1 cellular context compared by ENCODE assay signal in the genomic region with DNA sequence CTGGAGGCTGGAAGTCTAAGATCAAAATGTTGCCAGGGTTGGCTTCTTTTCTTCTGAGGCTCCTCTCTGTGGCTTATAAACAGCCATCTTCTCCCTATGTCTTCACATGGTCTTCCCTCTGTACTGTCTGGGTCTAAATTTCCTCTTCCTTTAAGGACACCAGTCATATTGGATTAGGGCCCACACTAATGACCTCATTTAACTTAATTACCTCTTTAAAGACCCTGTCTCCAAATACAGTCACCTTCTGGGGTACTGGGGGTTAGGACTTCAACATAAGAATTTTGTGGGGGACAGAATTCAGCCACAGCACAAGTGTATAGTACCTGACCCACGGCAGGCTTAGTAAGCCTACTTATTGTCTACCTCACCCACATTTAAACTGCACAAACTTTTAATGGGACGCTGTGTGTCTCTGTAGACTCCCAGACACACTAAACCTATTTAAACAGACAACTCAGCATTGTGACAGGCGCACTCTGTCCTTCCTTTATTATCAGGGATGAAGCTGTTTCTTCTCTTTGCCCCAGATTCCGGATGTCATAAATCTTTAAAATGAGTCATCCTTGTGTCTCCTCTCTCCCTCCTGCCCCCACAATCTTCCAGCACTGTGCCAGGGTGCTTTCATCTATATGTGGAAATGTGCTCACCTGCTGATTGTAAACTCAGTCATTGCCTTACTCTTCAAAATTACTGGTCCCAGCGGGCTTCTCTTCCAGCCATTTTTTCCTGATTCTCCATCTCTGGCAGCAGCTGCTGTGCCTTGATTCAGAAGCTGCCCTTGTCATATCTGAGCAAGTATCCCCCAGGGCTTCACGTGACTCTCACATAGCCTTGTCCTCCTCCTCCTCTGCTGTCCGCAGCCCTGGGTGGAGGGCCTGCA.
TF ChIP-seq lines count a peak whose summit lies in the region.

No MANE protein-coding gene starts in this region.

TF ChIP-seq in HEK293, 187 proteins besides CTCF, POLR2A, EP300 and RAD21 (continued from another document):
- TF ChIP-seq, protein P1, sequence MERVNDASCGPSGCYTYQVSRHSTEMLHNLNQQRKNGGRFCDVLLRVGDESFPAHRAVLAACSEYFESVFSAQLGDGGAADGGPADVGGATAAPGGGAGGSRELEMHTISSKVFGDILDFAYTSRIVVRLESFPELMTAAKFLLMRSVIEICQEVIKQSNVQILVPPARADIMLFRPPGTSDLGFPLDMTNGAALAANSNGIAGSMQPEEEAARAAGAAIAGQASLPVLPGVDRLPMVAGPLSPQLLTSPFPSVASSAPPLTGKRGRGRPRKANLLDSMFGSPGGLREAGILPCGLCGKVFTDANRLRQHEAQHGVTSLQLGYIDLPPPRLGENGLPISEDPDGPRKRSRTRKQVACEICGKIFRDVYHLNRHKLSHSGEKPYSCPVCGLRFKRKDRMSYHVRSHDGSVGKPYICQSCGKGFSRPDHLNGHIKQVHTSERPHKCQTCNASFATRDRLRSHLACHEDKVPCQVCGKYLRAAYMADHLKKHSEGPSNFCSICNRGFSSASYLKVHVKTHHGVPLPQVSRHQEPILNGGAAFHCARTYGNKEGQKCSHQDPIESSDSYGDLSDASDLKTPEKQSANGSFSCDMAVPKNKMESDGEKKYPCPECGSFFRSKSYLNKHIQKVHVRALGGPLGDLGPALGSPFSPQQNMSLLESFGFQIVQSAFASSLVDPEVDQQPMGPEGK (tag by site-specific recombination; IDR thresholded peaks at IDR 0.05) = peak; percentile 60
- TF ChIP-seq, protein P2, sequence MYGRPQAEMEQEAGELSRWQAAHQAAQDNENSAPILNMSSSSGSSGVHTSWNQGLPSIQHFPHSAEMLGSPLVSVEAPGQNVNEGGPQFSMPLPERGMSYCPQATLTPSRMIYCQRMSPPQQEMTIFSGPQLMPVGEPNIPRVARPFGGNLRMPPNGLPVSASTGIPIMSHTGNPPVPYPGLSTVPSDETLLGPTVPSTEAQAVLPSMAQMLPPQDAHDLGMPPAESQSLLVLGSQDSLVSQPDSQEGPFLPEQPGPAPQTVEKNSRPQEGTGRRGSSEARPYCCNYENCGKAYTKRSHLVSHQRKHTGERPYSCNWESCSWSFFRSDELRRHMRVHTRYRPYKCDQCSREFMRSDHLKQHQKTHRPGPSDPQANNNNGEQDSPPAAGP (tag by site-specific recombination; IDR thresholded peaks at IDR 0.05) = peak; percentile 61
- TF ChIP-seq ZNF169 (tag by site-specific recombination; IDR thresholded peaks at IDR 0.05) (no peak), ZNF366 (tag by site-specific recombination; conservative IDR thresholded peaks at IDR 0.05) (0 out of 2 replicates have a peak, but pooled peaks have one; percentile 49), ZNF311 (tag by site-specific recombination; IDR thresholded peaks at IDR 0.05; ENCODE audit: borderline replicate concordance) (no peak), ZNF629 (tag by site-specific recombination; IDR thresholded peaks at IDR 0.05) (peak; percentile 56), SP7 (tag by site-specific recombination; IDR thresholded peaks at IDR 0.05) (peak; percentile 90), ZIC2 (tag by site-specific recombination; IDR thresholded peaks at IDR 0.05) (peak; percentile 71), ZFHX2 (tag by site-specific recombination; conservative IDR thresholded peaks at IDR 0.05) (peak; percentile 47; the same call in 1 of the 2 replicates), ZNF561 (tag by site-specific recombination; IDR thresholded peaks at IDR 0.05; ENCODE audit: borderline replicate concordance) (no peak), ZSCAN16 (tag by site-specific recombination; IDR thresholded peaks at IDR 0.05) (no peak), ZNF184 (tag by site-specific recombination; IDR thresholded peaks at IDR 0.05) (peak; percentile 66), ZNF391 (tag by site-specific recombination; IDR thresholded peaks at IDR 0.05; ENCODE audit: borderline replicate concordance, low read depth) (no peak), ZNF24 (tag by site-specific recombination; IDR thresholded peaks at IDR 0.05) (peak; percentile 54; the same call in 1 of the 2 replicates), GLIS1 (tag by site-specific recombination; IDR thresholded peaks at IDR 0.05) (no peak; the same call in 1 of the 2 replicates), PRDM1 (tag by site-specific recombination; IDR thresholded peaks at IDR 0.05) (peak; percentile 42; the same call in 1 of the 2 replicates)
- TF ChIP-seq, protein P3, sequence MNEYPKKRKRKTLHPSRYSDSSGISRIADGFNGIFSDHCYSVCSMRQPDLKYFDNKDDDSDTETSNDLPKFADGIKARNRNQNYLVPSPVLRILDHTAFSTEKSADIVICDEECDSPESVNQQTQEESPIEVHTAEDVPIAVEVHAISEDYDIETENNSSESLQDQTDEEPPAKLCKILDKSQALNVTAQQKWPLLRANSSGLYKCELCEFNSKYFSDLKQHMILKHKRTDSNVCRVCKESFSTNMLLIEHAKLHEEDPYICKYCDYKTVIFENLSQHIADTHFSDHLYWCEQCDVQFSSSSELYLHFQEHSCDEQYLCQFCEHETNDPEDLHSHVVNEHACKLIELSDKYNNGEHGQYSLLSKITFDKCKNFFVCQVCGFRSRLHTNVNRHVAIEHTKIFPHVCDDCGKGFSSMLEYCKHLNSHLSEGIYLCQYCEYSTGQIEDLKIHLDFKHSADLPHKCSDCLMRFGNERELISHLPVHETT (tag by site-specific recombination; IDR thresholded peaks at IDR 0.05) = peak; percentile 33; the same call in 1 of the 2 replicates
- TF ChIP-seq, protein P4, sequence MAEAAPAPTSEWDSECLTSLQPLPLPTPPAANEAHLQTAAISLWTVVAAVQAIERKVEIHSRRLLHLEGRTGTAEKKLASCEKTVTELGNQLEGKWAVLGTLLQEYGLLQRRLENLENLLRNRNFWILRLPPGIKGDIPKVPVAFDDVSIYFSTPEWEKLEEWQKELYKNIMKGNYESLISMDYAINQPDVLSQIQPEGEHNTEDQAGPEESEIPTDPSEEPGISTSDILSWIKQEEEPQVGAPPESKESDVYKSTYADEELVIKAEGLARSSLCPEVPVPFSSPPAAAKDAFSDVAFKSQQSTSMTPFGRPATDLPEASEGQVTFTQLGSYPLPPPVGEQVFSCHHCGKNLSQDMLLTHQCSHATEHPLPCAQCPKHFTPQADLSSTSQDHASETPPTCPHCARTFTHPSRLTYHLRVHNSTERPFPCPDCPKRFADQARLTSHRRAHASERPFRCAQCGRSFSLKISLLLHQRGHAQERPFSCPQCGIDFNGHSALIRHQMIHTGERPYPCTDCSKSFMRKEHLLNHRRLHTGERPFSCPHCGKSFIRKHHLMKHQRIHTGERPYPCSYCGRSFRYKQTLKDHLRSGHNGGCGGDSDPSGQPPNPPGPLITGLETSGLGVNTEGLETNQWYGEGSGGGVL (tag by site-specific recombination; IDR thresholded peaks at IDR 0.05) = peak; percentile 80
